Comparison of ENCODE assay signal across 14 cellular contexts in genomic region chr17:76204277-76204676, GRCh38. TPM values are rescaled to one million over a fixed set of nuclear protein-coding genes. Genes with fewer than 3 reads are reported as not detected.
DNase-seq lines count a peak whose midpoint lies in the region; ATAC-seq, FAIRE-seq and TF ChIP-seq lines count a peak whose summit lies in the region.
"Had no signal": no experiment of that assay in that cellular context is flagged by ENCODE, and none has a peak within 500 bp of the region (broad histone marks: within the 10 kb centered on the region; RNA-seq: fewer than 3 reads in every experiment).

No MANE protein-coding gene starts in this region.

- no peak overlapping the region for H3K4me3 ChIP-seq in HepG2 (replicated peaks in 1 of 3; ENCODE audit: insufficient read depth in 1 of 3, low read depth in 2 of 3, low read length in 3 of 3)
- no peak overlapping the region for H3K4me3 ChIP-seq in right lobe of liver
- no peak overlapping the region for H3K4me3 ChIP-seq in RWPE2 (ENCODE audit: severe bottlenecking)
- no peak overlapping the region for H3K4me3 ChIP-seq in fibroblast of pulmonary artery (replicated peaks; ENCODE audit: low read depth, low read length)
- H3K4me3 ChIP-seq: gastroesophageal sphincter, pancreas had no signal

- no peaks in the 10 kb centered on the region for H3K79me2 ChIP-seq in HepG2 (ENCODE audit: insufficient read depth, low read length)

- DNase-seq in HepG2 (ENCODE audit: low spot score) (peak; percentile 43), right lobe of liver (no peak), RWPE2 (ENCODE audit: low spot score) (no peak), fibroblast of pulmonary artery (ENCODE audit: low read depth) (peak; percentile 40), urothelium cell line (ENCODE audit: low spot score) (peak; percentile 85), GM19240 (ENCODE audit: insufficient read length, low spot score) (no peak), left cardiac atrium (no peak)
- DNase-seq: central memory CD4-positive, alpha-beta T cell; left ventricle myocardium superior; NCI-H526; pancreas had no signal

- H3K36me3 ChIP-seq in HepG2 (replicated peaks in 1 of 2; ENCODE audit: control insufficient read depth in 1 of 2, insufficient read depth in 2 of 2, low read length in 2 of 2) (no peaks in the 10 kb centered on the region), right lobe of liver (no peaks in the 10 kb centered on the region), RWPE2 (ENCODE audit: low read depth) (no peaks in the 10 kb centered on the region)
- H3K36me3 ChIP-seq: gastroesophageal sphincter, pancreas had no signal

- 11% methylated on average over 3 of the region's 3 CpGs for WGBS in HepG2 (ENCODE audit: low lambda C conversion rate)
- 86% methylated on average over 3 of the region's 3 CpGs for WGBS in right lobe of liver (ENCODE audit: insufficient coverage, low coverage, low lambda C conversion rate, missing lambda C conversion rate)

- TF ChIP-seq POLR2A in HepG2 (IDR thresholded peaks at IDR 0.05; ENCODE audit: insufficient read depth in 1 of 2, low read depth in 2 of 2, low read length in 2 of 2) (no peak), right lobe of liver (IDR thresholded peaks at IDR 0.05) (no peak)

- no peak for TF ChIP-seq RAD21 in HepG2 (CRISPR knock-in tag; IDR thresholded peaks at IDR 0.05)

- H3K27me3 ChIP-seq in HepG2 (ENCODE audit: control insufficient read depth in 1 of 2, insufficient read depth in 2 of 2, low read length in 2 of 2) = no peaks in the 10 kb centered on the region
- no peaks in the 10 kb centered on the region for H3K27me3 ChIP-seq in right lobe of liver
- H3K27me3 ChIP-seq in RWPE2 (ENCODE audit: insufficient read depth, poor library complexity, severe bottlenecking) = no peaks in the 10 kb centered on the region
- H3K27me3 ChIP-seq: pancreas had no signal

- H3K4me1 ChIP-seq in HepG2 (ENCODE audit: insufficient read depth, low read length) = peaks cover 15% of the 10 kb centered on the region
- no peaks in the 10 kb centered on the region for H3K4me1 ChIP-seq in right lobe of liver
- peaks cover 9% of the 10 kb centered on the region for H3K4me1 ChIP-seq in RWPE2 (ENCODE audit: insufficient read depth, poor library complexity, severe bottlenecking)
- H3K4me1 ChIP-seq: gastroesophageal sphincter, pancreas had no signal

- CTCF ChIA-PET in HepG2 (lab: Yijun Ruan, JAX; ENCODE audit: low intra/inter-chr PET ratio, low total read pairs) = no interaction called here

- H3K27ac ChIP-seq in HepG2 (ENCODE audit: extremely low read length, insufficient read depth, low read length) (no peak overlapping the region), right lobe of liver (no peak overlapping the region), RWPE2 (ENCODE audit: poor library complexity, severe bottlenecking) (no peak overlapping the region)
- H3K27ac ChIP-seq: C4-2B, gastroesophageal sphincter, pancreas had no signal

- TF ChIP-seq EP300 in HepG2 (IDR thresholded peaks at IDR 0.05; ENCODE audit: low read depth in 2 of 2, low read length in 2 of 2) = no peak
- TF ChIP-seq EP300 in HepG2 (CRISPR knock-in tag; IDR thresholded peaks at IDR 0.05; ENCODE audit: borderline replicate concordance) = no peak

- H3K9me3 ChIP-seq in HepG2 (ENCODE audit: low read length) (no peaks in the 10 kb centered on the region), right lobe of liver (no peaks in the 10 kb centered on the region), RWPE2 (ENCODE audit: severe bottlenecking) (no peaks in the 10 kb centered on the region)
- H3K9me3 ChIP-seq: gastroesophageal sphincter, pancreas had no signal

- POLR2A ChIA-PET in HepG2 (lab: Yijun Ruan, JAX) = interaction anchor here (1.1 kb wide), 1 partner anchor 48 kb away, joined by 3 read pairs; no protein-coding TSS in a partner anchor

- no peak overlapping the region for H3K9ac ChIP-seq in HepG2 (ENCODE audit: insufficient read depth, low read depth, low read length)

- in situ Hi-C loops in HepG2 (cut with HindIII; ENCODE audit: extremely low pct_ligation_motif_present, low pct_unique_long_range_greater_than_20kb) = no loop called here

- H3K4me2 ChIP-seq in HepG2 (ENCODE audit: low read depth, low read length) = no peak overlapping the region

- no peak for TF ChIP-seq CTCF in HepG2 (CRISPR knock-in tag; IDR thresholded peaks at IDR 0.05)
- TF ChIP-seq CTCF in right lobe of liver (IDR thresholded peaks at IDR 0.05) = no peak
- no peak for TF ChIP-seq CTCF in RWPE2 (IDR thresholded peaks at IDR 0.05; ENCODE audit: poor library complexity, severe bottlenecking)
- no peak for TF ChIP-seq CTCF in fibroblast of pulmonary artery (IDR thresholded peaks at IDR 0.05; ENCODE audit: low read length, missing control alignments)

- H4K20me1 ChIP-seq in HepG2 (ENCODE audit: insufficient read depth, low read length) = no peaks in the 10 kb centered on the region

- no peak for FAIRE-seq in HepG2 (lab: Jason Lieb, UNC)
- FAIRE-seq in urothelium cell line (lab: Jason Lieb, UNC) = peak; percentile 67
- FAIRE-seq: pancreas had no signal

- no peak overlapping the region for H2AFZ ChIP-seq in HepG2 (ENCODE audit: low read length)

- intact Hi-C loops in HepG2 (cut with micrococcal nuclease; ENCODE audit: unreplicated experiment) (no loop called here), right lobe of liver (cut with DNase I) (no loop called here), left cardiac atrium (cut with DNase I) (no loop called here)

- no TSS peak for BruUV-seq in HepG2 (replicated peaks; lab: Mats Ljungman, UMichigan)

- peak; percentile 47; the same call in 1 of the 3 replicates for ATAC-seq in HepG2
- ATAC-seq in right lobe of liver = no peak
- ATAC-seq in RWPE2 (ENCODE audit: low read depth) = peak; percentile 89
- ATAC-seq in HG03159 (IDR thresholded peaks at IDR 0.05; ENCODE audit: unreplicated experiment) = no peak
- ATAC-seq in left cardiac atrium = no peak
- ATAC-seq: gastroesophageal sphincter, left ventricle myocardium superior had no signal

TF ChIP-seq in HepG2, 621 proteins besides CTCF, POLR2A, EP300 and RAD21 (continues in another document):
- TF ChIP-seq KLF16 (CRISPR knock-in tag; IDR thresholded peaks at IDR 0.05) (no peak), KDM5A (IDR thresholded peaks at IDR 0.05; ENCODE audit: borderline replicate concordance, low read length) (no peak), PATZ1 (CRISPR knock-in tag; IDR thresholded peaks at IDR 0.05) (0 out of 2 replicates have a peak, but pooled peaks have one; percentile 43)

RNA-seq across cellular contexts. Expression of gene RNF157, which starts 36.0 kb away (rescaled TPM):
- 1.4 and 1.5 TPM in 2 replicates for total RNA-seq in HepG2 (2016; rRNA removed; fragmentation: Illumina TruSeq; extraction: Trizol)
- total RNA-seq in HepG2 (2016; cell fraction: cytosol; rRNA removed; fragmentation: Illumina TruSeq; extraction: Trizol; ENCODE audit: low read depth) = 1.0 and 1.9 TPM in 2 replicates
- total RNA-seq in HepG2 (2016; cell fraction: insoluble cytoplasmic fraction; rRNA removed; fragmentation: Illumina TruSeq; extraction: Trizol) = 1.5 and 2.1 TPM in 2 replicates
- total RNA-seq in HepG2 (2016; cell fraction: membrane; rRNA removed; fragmentation: Illumina TruSeq; extraction: Trizol) = 3.1 and 3.6 TPM in 2 replicates
- total RNA-seq in HepG2 (2016; cell fraction: nucleus; rRNA removed; fragmentation: Illumina TruSeq; extraction: Trizol) = 1.0 and 2.8 TPM in 2 replicates
- 0.44 and 0.82 TPM in 2 replicates for polyA plus RNA-seq in HepG2 (2011; rRNA removed)
- 0.52 and 0.71 TPM in 2 replicates for polyA plus RNA-seq in HepG2 (2011; cell fraction: cytosol; rRNA removed)
- 0.42 TPM in 2 replicates for polyA plus RNA-seq in HepG2 (2011; cell fraction: nucleus; rRNA removed)
- 0.86 and 1.1 TPM in 2 replicates for polyA plus RNA-seq in HepG2 (2012)
- 1.7 and 2.0 TPM in 2 replicates for polyA plus RNA-seq in HepG2 (2016; cell fraction: cytosol; fragmentation: Illumina TruSeq; extraction: Trizol; ENCODE audit: low read depth)
- 1.9 and 2.1 TPM in 2 replicates for polyA plus RNA-seq in HepG2 (2016; cell fraction: insoluble cytoplasmic fraction; fragmentation: Illumina TruSeq; extraction: Trizol; ENCODE audit: low read depth)
- polyA plus RNA-seq in HepG2 (2016; cell fraction: membrane; fragmentation: Illumina TruSeq; extraction: Trizol; ENCODE audit: low read depth) = 3.0 and 5.1 TPM in 2 replicates
- polyA plus RNA-seq in HepG2 (2016; cell fraction: nucleus; fragmentation: Illumina TruSeq; extraction: Trizol; ENCODE audit: insufficient read depth, low read depth) = 1.8 and 3.8 TPM in 2 replicates
- 0.66 and 3.2 TPM in 2 replicates for polyA minus RNA-seq in HepG2 (2011; rRNA and poly(A)+ RNA removed; ENCODE audit: low replicate concordance)
- polyA minus RNA-seq in HepG2 (2011; cell fraction: cytosol; rRNA and poly(A)+ RNA removed) = 0.79 and 1.5 TPM in 2 replicates
- 0.77 and 0.99 TPM in 2 replicates for polyA minus RNA-seq in HepG2 (2011; cell fraction: nucleus; rRNA and poly(A)+ RNA removed)
- total RNA-seq in right lobe of liver = 10 to 100 TPM in 2 of 6 experiments, 1 to 10 TPM in 2, under 1 TPM in 2; 0.39 to 14.5 (median 6.0) TPM
- 10 to 100 TPM; 11.1 to 19.9 TPM for total RNA-seq in left cardiac atrium

Comparison
In these comparisons a context has a peak if more than half of its experiments do, and no peak if none do; other contexts are left out.
1. ATAC-seq: peak in HepG2 (single experiment) and RWPE2 (single experiment); none in right lobe of liver (0 of 4), HG03159 (single experiment) and left cardiac atrium (0 of 2).
2. DNase-seq: peak in HepG2 (single experiment), fibroblast of pulmonary artery (single experiment) and urothelium cell line (single experiment); none in right lobe of liver (0 of 3), RWPE2 (single experiment), GM19240 (single experiment) and left cardiac atrium (single experiment).